7 cellular contexts compared by ENCODE assay signal in the genomic region with DNA sequence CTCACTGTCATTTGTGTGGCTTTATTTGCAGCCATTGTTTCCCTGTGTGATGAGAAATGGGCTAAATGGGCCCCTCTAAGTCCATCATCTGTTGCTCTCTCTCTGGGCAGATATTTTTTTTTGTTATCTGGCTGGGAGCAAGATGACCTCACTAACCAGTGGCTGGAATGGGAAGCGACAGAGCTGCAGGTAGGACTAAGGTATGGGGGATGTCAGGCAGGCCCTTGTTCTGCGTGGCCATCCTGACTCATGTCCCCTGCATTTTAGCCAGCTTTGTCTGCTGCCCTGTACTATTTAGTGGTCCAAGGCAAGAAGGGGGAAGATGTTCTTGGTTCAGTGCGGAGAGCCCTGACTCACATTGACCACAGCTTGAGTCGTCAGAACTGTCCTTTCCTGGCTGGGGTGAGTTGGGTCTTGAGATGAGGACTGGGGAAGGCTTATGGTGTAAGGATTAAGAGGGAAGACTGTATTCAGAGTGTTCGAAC. TPM values are rescaled to one million over a fixed set of nuclear protein-coding genes. Genes with fewer than 3 reads are reported as not detected.
DNase-seq lines count a peak whose midpoint lies in the region; ATAC-seq and TF ChIP-seq lines count a peak whose summit lies in the region.

No MANE protein-coding gene starts in this region.

- in situ Hi-C loops in gastrocnemius medialis (cut with MboI; ENCODE audit: low sequenced_read_pairs in 4 of 4): no loop called here

- H3K4me1 ChIP-seq in HCT116 (ENCODE audit: control insufficient read depth in 1 of 2, insufficient read depth in 2 of 2, low read length in 2 of 2) (peaks cover 4 to 14% of the 10 kb centered on the region in 2 experiments; a peak in 3 of 4 replicates), gastrocnemius medialis (peaks cover 10 to 13% of the 10 kb centered on the region in 2 donors)

- no peaks in the 10 kb centered on the region for H3K27me3 ChIP-seq in HCT116 (ENCODE audit: insufficient read depth, low read length)
- no peaks in the 10 kb centered on the region for H3K27me3 ChIP-seq in gastrocnemius medialis

- CTCF ChIA-PET in HCT116 (lab: Charles Lee): no interaction called here

- H3K9ac ChIP-seq in HCT116 (ENCODE audit: low read length): peak overlapping the region; percentile 76

- ATAC-seq in HCT116 (no peak), T-helper 17 cell (no peak), gastrocnemius medialis (no peak)

- peak overlapping the region; percentile 97 for H3K27ac Mint-ChIP-seq in T-helper 17 cell

- peak overlapping the region; percentile 86 for H3K4me2 ChIP-seq in HCT116 (ENCODE audit: low read length)

- POLR2A ChIA-PET in HCT116 (lab: Charles Lee): interaction anchor here (1.3 kb wide), 1 partner anchor 31 kb away, joined by 3 read pairs; a partner anchor contains a TSS

- intact Hi-C loops in HCT116 (cut with micrococcal nuclease) (no loop called here), gastrocnemius medialis (cut with DNase I; ENCODE audit: low total_unique reads) (loop anchor here (2.0 kb wide), 1 partner anchor 58 kb away; a partner anchor contains a TSS)

- H3K27ac ChIP-seq in HCT116 (ENCODE audit: low read depth, low read length) (no peak overlapping the region), gastrocnemius medialis (peak overlapping the region in 1 of 4 donors; percentile 86)

- H4K20me1 ChIP-seq in HCT116 (ENCODE audit: insufficient read depth): no peaks in the 10 kb centered on the region

- no peak for TF ChIP-seq CTCF in HCT116 (IDR thresholded peaks at IDR 0.05 in 2 of 3, conservative IDR thresholded peaks at IDR 0.05 in 1 of 3; ENCODE audit: borderline replicate concordance in 1 of 3, insufficient read depth in 1 of 3, low read depth in 2 of 3, low read length in 2 of 3)
- TF ChIP-seq CTCF in fibroblast of the aortic adventitia (IDR thresholded peaks at IDR 0.05; ENCODE audit: insufficient read depth, low read length): no peak
- no peak for TF ChIP-seq CTCF in gastrocnemius medialis (IDR thresholded peaks at IDR 0.05 in 4 of 5, conservative IDR thresholded peaks at IDR 0.05 in 1 of 5)

- no peak for DNase-seq in HCT116 (ENCODE audit: low read depth, low spot score)
- no peak for DNase-seq in T-helper 17 cell
- DNase-seq in fibroblast of the aortic adventitia (ENCODE audit: low read depth): no peak
- DNase-seq in gastrocnemius medialis: no peak
- no peak for DNase-seq in iPS-NIHi7 (ENCODE audit: extremely low spot score)
- DNase-seq in NOMO-1 treated with DMSO at 0.1 percent for 48 hours (lab: John Stamatoyannopoulos, UW; ENCODE audit: unreplicated experiment): no peak
- no peak for DNase-seq in GM19240 (ENCODE audit: insufficient read length, low spot score)

- no peak for TF ChIP-seq RAD21 in HCT116 (IDR thresholded peaks at IDR 0.05; ENCODE audit: low read depth)

- H3K9me3 ChIP-seq in HCT116 (ENCODE audit: control insufficient read depth in 1 of 2, insufficient read depth in 1 of 2, low read depth in 1 of 2, low read length in 2 of 2) (no peaks in the 10 kb centered on the region), T-helper 17 cell (ENCODE audit: control insufficient read depth, low read length, poor library complexity, severe bottlenecking) (no peaks in the 10 kb centered on the region), gastrocnemius medialis (no peaks in the 10 kb centered on the region)

- BruUV-seq in HCT116 (replicated peaks; lab: Mats Ljungman, UMichigan): TSS peak; percentile 46

- H3K79me2 ChIP-seq in HCT116 (ENCODE audit: insufficient read depth, low read length): peaks cover 41% of the 10 kb centered on the region

- peaks cover 26% of the 10 kb centered on the region for H3K4me1 Mint-ChIP-seq in T-helper 17 cell

- RAD21 ChIA-PET in HCT116 (lab: Charles Lee; ENCODE audit: low non-redundant PET in 1 of 2, low total read pairs in 2 of 2, uncharacterized antibody in 2 of 2, unreplicated experiment in 2 of 2): no interaction called here

- no peaks in the 10 kb centered on the region for H3K27me3 Mint-ChIP-seq in T-helper 17 cell

- H3K4me3 Mint-ChIP-seq in T-helper 17 cell: peak overlapping the region; percentile 98

- H3K4me3 ChIP-seq in HCT116 (replicated peaks in 1 of 2; ENCODE audit: low read depth in 1 of 2, low read length in 2 of 2) (peak overlapping the region; percentile 97 to 100), fibroblast of the aortic adventitia (ENCODE audit: low read depth, low read length) (peak overlapping the region; percentile 99), gastrocnemius medialis (peak overlapping the region; percentile 74 to 95 (median 76))

- peaks cover 8% of the 10 kb centered on the region for H3K36me3 Mint-ChIP-seq in T-helper 17 cell (ENCODE audit: low read depth)

- peaks cover 21 to 35% of the 10 kb centered on the region in 2 experiments for H3K36me3 ChIP-seq in HCT116 (ENCODE audit: control insufficient read depth in 1 of 2, insufficient read depth in 2 of 2, low read length in 2 of 2)
- H3K36me3 ChIP-seq in gastrocnemius medialis: peaks cover 0 to 37% of the 10 kb centered on the region in 2 donors

- TF ChIP-seq POLR2A in HCT116 (IDR thresholded peaks at IDR 0.05; ENCODE audit: borderline replicate concordance, extremely low read depth, insufficient read depth, insufficient read length) (no peak), gastrocnemius medialis (IDR thresholded peaks at IDR 0.05) (no peak)

- H2AFZ ChIP-seq in HCT116 (ENCODE audit: low read depth, low read length, poor library complexity, severe bottlenecking): no peak overlapping the region

- H3K9me2 ChIP-seq in HCT116 (ENCODE audit: insufficient read depth): no peaks in the 10 kb centered on the region

TF ChIP-seq in HCT116, 20 proteins besides CTCF, POLR2A, EP300 and RAD21 (continues in another document):
- TF ChIP-seq, protein P1, sequence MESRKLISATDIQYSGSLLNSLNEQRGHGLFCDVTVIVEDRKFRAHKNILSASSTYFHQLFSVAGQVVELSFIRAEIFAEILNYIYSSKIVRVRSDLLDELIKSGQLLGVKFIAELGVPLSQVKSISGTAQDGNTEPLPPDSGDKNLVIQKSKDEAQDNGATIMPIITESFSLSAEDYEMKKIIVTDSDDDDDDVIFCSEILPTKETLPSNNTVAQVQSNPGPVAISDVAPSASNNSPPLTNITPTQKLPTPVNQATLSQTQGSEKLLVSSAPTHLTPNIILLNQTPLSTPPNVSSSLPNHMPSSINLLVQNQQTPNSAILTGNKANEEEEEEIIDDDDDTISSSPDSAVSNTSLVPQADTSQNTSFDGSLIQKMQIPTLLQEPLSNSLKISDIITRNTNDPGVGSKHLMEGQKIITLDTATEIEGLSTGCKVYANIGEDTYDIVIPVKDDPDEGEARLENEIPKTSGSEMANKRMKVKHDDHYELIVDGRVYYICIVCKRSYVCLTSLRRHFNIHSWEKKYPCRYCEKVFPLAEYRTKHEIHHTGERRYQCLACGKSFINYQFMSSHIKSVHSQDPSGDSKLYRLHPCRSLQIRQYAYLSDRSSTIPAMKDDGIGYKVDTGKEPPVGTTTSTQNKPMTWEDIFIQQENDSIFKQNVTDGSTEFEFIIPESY (IDR thresholded peaks at IDR 0.05; ENCODE audit: extremely low read depth, insufficient replicate concordance, low read length): no peak
- TF ChIP-seq, protein P2, sequence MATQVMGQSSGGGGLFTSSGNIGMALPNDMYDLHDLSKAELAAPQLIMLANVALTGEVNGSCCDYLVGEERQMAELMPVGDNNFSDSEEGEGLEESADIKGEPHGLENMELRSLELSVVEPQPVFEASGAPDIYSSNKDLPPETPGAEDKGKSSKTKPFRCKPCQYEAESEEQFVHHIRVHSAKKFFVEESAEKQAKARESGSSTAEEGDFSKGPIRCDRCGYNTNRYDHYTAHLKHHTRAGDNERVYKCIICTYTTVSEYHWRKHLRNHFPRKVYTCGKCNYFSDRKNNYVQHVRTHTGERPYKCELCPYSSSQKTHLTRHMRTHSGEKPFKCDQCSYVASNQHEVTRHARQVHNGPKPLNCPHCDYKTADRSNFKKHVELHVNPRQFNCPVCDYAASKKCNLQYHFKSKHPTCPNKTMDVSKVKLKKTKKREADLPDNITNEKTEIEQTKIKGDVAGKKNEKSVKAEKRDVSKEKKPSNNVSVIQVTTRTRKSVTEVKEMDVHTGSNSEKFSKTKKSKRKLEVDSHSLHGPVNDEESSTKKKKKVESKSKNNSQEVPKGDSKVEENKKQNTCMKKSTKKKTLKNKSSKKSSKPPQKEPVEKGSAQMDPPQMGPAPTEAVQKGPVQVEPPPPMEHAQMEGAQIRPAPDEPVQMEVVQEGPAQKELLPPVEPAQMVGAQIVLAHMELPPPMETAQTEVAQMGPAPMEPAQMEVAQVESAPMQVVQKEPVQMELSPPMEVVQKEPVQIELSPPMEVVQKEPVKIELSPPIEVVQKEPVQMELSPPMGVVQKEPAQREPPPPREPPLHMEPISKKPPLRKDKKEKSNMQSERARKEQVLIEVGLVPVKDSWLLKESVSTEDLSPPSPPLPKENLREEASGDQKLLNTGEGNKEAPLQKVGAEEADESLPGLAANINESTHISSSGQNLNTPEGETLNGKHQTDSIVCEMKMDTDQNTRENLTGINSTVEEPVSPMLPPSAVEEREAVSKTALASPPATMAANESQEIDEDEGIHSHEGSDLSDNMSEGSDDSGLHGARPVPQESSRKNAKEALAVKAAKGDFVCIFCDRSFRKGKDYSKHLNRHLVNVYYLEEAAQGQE (IDR thresholded peaks at IDR 0.05; ENCODE audit: low read depth): no peak
- no peak for TF ChIP-seq EGR1 (IDR thresholded peaks at IDR 0.05; ENCODE audit: low read depth)

RNA-seq across cellular contexts. Expression of a gene that starts 1.3 kb away (rescaled TPM):
- total RNA-seq in HCT116 (2021; ENCODE audit: unreplicated experiment) (344 TPM), T-helper 17 cell (100 to 1,000 TPM; 175 to 180 TPM), fibroblast of the aortic adventitia (ENCODE audit: low replicate concordance) (185 and 272 TPM in 2 replicates), gastrocnemius medialis (10 to 100 TPM; 37.7 to 81.1 (median 42.0) TPM)
- 228 and 235 TPM in 2 replicates for polyA plus RNA-seq in HCT116 (2012)

RNA-seq across cellular contexts. Expression of a gene that starts 9.5 kb away (rescaled TPM):
- 0.84 TPM for total RNA-seq in HCT116 (2021; ENCODE audit: unreplicated experiment)
- polyA plus RNA-seq in HCT116 (2012): 0.46 and 0.62 TPM in 2 replicates
- total RNA-seq in T-helper 17 cell: 100 to 1,000 TPM; 225 to 295 TPM
- total RNA-seq in fibroblast of the aortic adventitia (ENCODE audit: low replicate concordance): 0.18 TPM in 1 of 2 replicates, not detected in the other
- total RNA-seq in gastrocnemius medialis: 1 to 10 TPM; 2.7 to 5.1 (median 4.7) TPM

RNA-seq across cellular contexts. Expression of a gene that starts 29.6 kb away (rescaled TPM):
- 6.4 TPM for total RNA-seq in HCT116 (2021; ENCODE audit: unreplicated experiment)
- polyA plus RNA-seq in HCT116 (2012): 1.6 and 2.5 TPM in 2 replicates
- under 1 TPM; 0.10 to 0.22 TPM for total RNA-seq in T-helper 17 cell
- total RNA-seq in fibroblast of the aortic adventitia (ENCODE audit: low replicate concordance): 1.1 TPM in 1 of 2 replicates, not detected in the other
- total RNA-seq in gastrocnemius medialis: 1 to 10 TPM in 1 of 4 donors, not detected in 3; 1.0 TPM

RNA-seq across cellular contexts. Expression of a gene that starts 31.1 kb away (rescaled TPM):
- 84.7 TPM for total RNA-seq in HCT116 (2021; ENCODE audit: unreplicated experiment)
- polyA plus RNA-seq in HCT116 (2012): 61.6 and 155 TPM in 2 replicates
- 100 to 1,000 TPM; 115 to 145 TPM for total RNA-seq in T-helper 17 cell
- total RNA-seq in fibroblast of the aortic adventitia (ENCODE audit: low replicate concordance): 37.7 and 60.3 TPM in 2 replicates
- total RNA-seq in gastrocnemius medialis: 10 to 100 TPM; 11.8 to 46.4 (median 17.1) TPM

RNA-seq across cellular contexts. Expression of a gene that starts 33.4 kb away (rescaled TPM):
- 70.1 TPM for total RNA-seq in HCT116 (2021; ENCODE audit: unreplicated experiment)
- 31.0 and 33.2 TPM in 2 replicates for polyA plus RNA-seq in HCT116 (2012)
- 10 to 100 TPM; 82.4 to 93.5 TPM for total RNA-seq in T-helper 17 cell
- total RNA-seq in fibroblast of the aortic adventitia (ENCODE audit: low replicate concordance): 4.2 and 7.6 TPM in 2 replicates
- 10 to 100 TPM in 3 of 4 donors, 1 to 10 TPM in 1; 5.5 to 20.3 (median 12.9) TPM for total RNA-seq in gastrocnemius medialis

Comparison
In these comparisons a context has a peak if more than half of its experiments do, and no peak if none do; other contexts are left out.
1. RNA of a gene that starts 9.5 kb away (total RNA-seq): 225 to 295 TPM in T-helper 17 cell; 2.7 to 5.1 TPM in gastrocnemius medialis, 0.84 TPM in HCT116 (single experiment) and 0.18 TPM in fibroblast of the aortic adventitia; every median in the first group is over 10 times any median in the second.
2. Peak in every context shown above with its lines, with median percentiles within 50 percentile points of each other: H3K4me3 ChIP-seq.